Comparison of ENCODE assay signal across 15 cellular contexts in genomic region chr15:98794211-98794610, GRCh38.
"Had no signal": no experiment of that assay in that cellular context is flagged by ENCODE, and none has a peak within 500 bp of the region (broad histone marks: within the 10 kb centered on the region; RNA-seq: fewer than 3 reads in every experiment).

No MANE protein-coding gene starts in this region.

- H3K36me3 Mint-ChIP-seq: natural killer cell treated with Interleukin-12 subunit alpha and Interleukin-12 subunit beta and Interleukin-15 and Interleukin-18, amount 100 ng/mL, for 72 hours had no signal

- H3K4me1 Mint-ChIP-seq: activated CD4-positive, alpha-beta memory T cell treated with anti-CD3 and anti-CD28 coated beads, Interleukin-2, amount 10 ng/mL, durations not matched to agents 7 days and 5 days had no signal

- H3K27me3 ChIP-seq: ascending aorta, heart left ventricle, sigmoid colon, upper lobe of left lung had no signal

- H3K4me3 Mint-ChIP-seq: activated CD4-positive, alpha-beta memory T cell treated with anti-CD3 and anti-CD28 coated beads, Interleukin-2, amount 10 ng/mL, durations not matched to agents 7 days and 5 days; natural killer cell treated with Interleukin-12 subunit alpha and Interleukin-12 subunit beta and Interleukin-15 and Interleukin-18, amount 100 ng/mL, for 72 hours; T-helper 2 cell treated with Interferon-gamma antibody and Interleukin-4, amounts not matched to agents 5 μg/mL and 100 μg/mL, for 36 hours had no signal

- ATAC-seq: heart left ventricle; natural killer cell treated with Interleukin-12 subunit alpha and Interleukin-12 subunit beta and Interleukin-15 and Interleukin-18, amount 100 ng/mL, for 72 hours had no signal

- H3K36me3 ChIP-seq: ascending aorta, heart left ventricle, sigmoid colon, upper lobe of left lung had no signal

- H3K9me3 Mint-ChIP-seq: activated CD4-positive, alpha-beta memory T cell treated with anti-CD3 and anti-CD28 coated beads, Interleukin-2, amount 10 ng/mL, durations not matched to agents 7 days and 5 days; natural killer cell treated with Interleukin-12 subunit alpha and Interleukin-12 subunit beta and Interleukin-15 and Interleukin-18, amount 100 ng/mL, for 72 hours; T-helper 2 cell treated with Interferon-gamma antibody and Interleukin-4, amounts not matched to agents 5 μg/mL and 100 μg/mL, for 36 hours had no signal

- H3K9me3 ChIP-seq: ascending aorta, heart left ventricle, mucosa of descending colon, sigmoid colon, upper lobe of left lung had no signal

- H3K27ac Mint-ChIP-seq: activated CD4-positive, alpha-beta memory T cell treated with anti-CD3 and anti-CD28 coated beads, Interleukin-2, amount 10 ng/mL, durations not matched to agents 7 days and 5 days; natural killer cell treated with Interleukin-12 subunit alpha and Interleukin-12 subunit beta and Interleukin-15 and Interleukin-18, amount 100 ng/mL, for 72 hours; T-helper 2 cell treated with Interferon-gamma antibody and Interleukin-4, amounts not matched to agents 5 μg/mL and 100 μg/mL, for 36 hours had no signal

- DNase-seq: activated CD4-positive, alpha-beta memory T cell treated with anti-CD3 and anti-CD28 coated beads, Interleukin-2, amount 10 ng/mL, durations not matched to agents 7 days and 5 days; activated CD8-positive, alpha-beta memory T cell treated with anti-CD3 and anti-CD28 coated beads, Interleukin-2, amount 50 U/mL, for 48 hours; activated naive CD4-positive, alpha-beta T cell; effector CD4-positive, alpha-beta T cell; foreskin melanocyte; mammary epithelial cell; mucosa of descending colon; sigmoid colon; stimulated activated naive CD4-positive, alpha-beta T cell; upper lobe of left lung had no signal

- H3K27ac ChIP-seq: ascending aorta, coronary artery, heart left ventricle, sigmoid colon, upper lobe of left lung had no signal

- H3K27me3 Mint-ChIP-seq: natural killer cell treated with Interleukin-12 subunit alpha and Interleukin-12 subunit beta and Interleukin-15 and Interleukin-18, amount 100 ng/mL, for 72 hours had no signal

- H3K4me3 ChIP-seq: ascending aorta, coronary artery, heart left ventricle, mucosa of descending colon, sigmoid colon, upper lobe of left lung had no signal
